In the genomic region with DNA sequence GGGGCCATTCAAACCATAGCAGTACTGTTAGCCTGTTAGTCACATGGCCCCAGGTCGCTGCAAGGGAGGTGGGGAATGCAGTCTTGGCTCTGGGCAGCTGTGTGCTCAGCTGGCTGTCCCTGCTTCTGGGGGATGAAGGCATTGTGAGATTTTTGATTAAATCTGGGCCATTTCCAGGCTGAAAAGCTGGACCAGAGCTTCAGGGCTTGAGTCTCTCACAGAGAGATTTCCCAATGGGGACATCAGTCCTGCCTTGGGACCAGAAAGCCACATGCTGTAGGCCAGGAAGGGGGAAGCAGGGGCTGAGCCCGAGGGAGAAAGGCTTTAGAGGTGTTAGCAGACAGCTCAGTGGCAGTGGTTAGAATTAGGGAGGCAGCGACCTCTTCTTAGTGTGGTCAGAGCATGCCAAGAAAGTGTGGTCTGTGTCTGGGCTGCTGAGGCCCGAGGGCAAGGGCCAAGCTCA, we compare ENCODE assay signal across 15 cellular contexts. TPM values are rescaled to one million over a fixed set of nuclear protein-coding genes. Genes with fewer than 3 reads are reported as not detected.
A peak's percentile ranks its signal among the peaks of the same experiment; 100 is the strongest.
DNase-seq lines count a peak whose midpoint lies in the region; ATAC-seq and TF ChIP-seq lines count a peak whose summit lies in the region.
"Had no signal": no experiment of that assay in that cellular context is flagged by ENCODE, and none has a peak within 500 bp of the region (broad histone marks: within the 10 kb centered on the region; RNA-seq: fewer than 3 reads in every experiment).

No MANE protein-coding gene starts in this region.

- DNase-seq in BE2C (peak; percentile 53), MM.1S (peak; percentile 25), caudate nucleus (lab: John Stamatoyannopoulos, UW) (peak in 2 of 61 donors; percentile 9 to 18), medulla oblongata (ENCODE audit: extremely low spot score) (peak; percentile 55), HPDE6-E6E7 (ENCODE audit: extremely low spot score) (no peak), A673 (ENCODE audit: low spot score) (no peak), cortex of kidney (lab: John Stamatoyannopoulos, UW) (no peak)
- DNase-seq in CD4-positive, alpha-beta T cell, result no peak
- DNase-seq: activated naive CD4-positive, alpha-beta T cell treated with anti-CD3 and anti-CD28 coated beads, Interleukin-2, amount 10 ng/mL, durations not matched to agents 7 days and 5 days; central memory CD4-positive, alpha-beta T cell; erythroblast; NCI-H526 treated with DMSO at 0.1 percent for 48 hours; SIG-M5; stimulated activated CD8-positive, alpha-beta memory T cell treated with anti-CD3 and anti-CD28 coated beads, Interleukin-4, amount 100 ng/mL, for 48 hours; transverse colon had no signal

- TF ChIP-seq CTCF in BE2C (IDR thresholded peaks at IDR 0.05; ENCODE audit: low read depth, low read length) (no peak), MM.1S (IDR thresholded peaks at IDR 0.05; ENCODE audit: low read length) (no peak), A673 (conservative IDR thresholded peaks at IDR 0.05; ENCODE audit: low read depth, low read length) (no peak)
- TF ChIP-seq CTCF in CD4-positive, alpha-beta T cell (IDR thresholded peaks at IDR 0.05), result no peak

- no peaks in the 10 kb centered on the region for H3K36me3 ChIP-seq in BE2C
- no peaks in the 10 kb centered on the region for H3K36me3 ChIP-seq in MM.1S (replicated peaks; ENCODE audit: insufficient read depth, low read length)
- no peaks in the 10 kb centered on the region for H3K36me3 ChIP-seq in A673 (ENCODE audit: insufficient read depth, low read length, poor library complexity, severe bottlenecking)
- H3K36me3 ChIP-seq: transverse colon had no signal

- ATAC-seq in CD4-positive, alpha-beta T cell (ENCODE audit: poor library complexity), result no peak

- peaks cover 15% of the 10 kb centered on the region; the same call in 1 of the 2 replicates for H3F3A ChIP-seq in MM.1S (ENCODE audit: insufficient read depth, low read length)

- no peaks in the 10 kb centered on the region for H3K27me3 Mint-ChIP-seq in CD4-positive, alpha-beta T cell

- H3K9ac ChIP-seq in MM.1S (ENCODE audit: low read length), result no peak overlapping the region

- peak overlapping the region; percentile 17; the same call in 1 of the 2 replicates for H3K27ac ChIP-seq in MM.1S (ENCODE audit: low read length)
- H3K27ac ChIP-seq in caudate nucleus (ENCODE audit: low read depth, low read length), result peak overlapping the region; percentile 22
- no peak overlapping the region for H3K27ac ChIP-seq in A673 (ENCODE audit: low read depth, low read length, poor library complexity, severe bottlenecking)
- no peak overlapping the region for H3K27ac ChIP-seq in CD4-positive, alpha-beta T cell (ENCODE audit: low read depth, low read length)
- H3K27ac ChIP-seq: transverse colon had no signal

- no peaks in the 10 kb centered on the region for H3K9me3 ChIP-seq in BE2C
- H3K9me3 ChIP-seq in MM.1S (replicated peaks; ENCODE audit: insufficient read depth, low read length), result no peaks in the 10 kb centered on the region
- H3K9me3 ChIP-seq in A673 (ENCODE audit: low read depth, low read length, poor library complexity, severe bottlenecking), result no peaks in the 10 kb centered on the region
- no peaks in the 10 kb centered on the region for H3K9me3 ChIP-seq in CD4-positive, alpha-beta T cell (ENCODE audit: control insufficient read depth, low read length)
- H3K9me3 ChIP-seq: transverse colon had no signal

- no TSS peak for BruUV-seq in A673 (replicated peaks; lab: Mats Ljungman, UMichigan)

- H3K79me2 ChIP-seq in MM.1S (ENCODE audit: low read length), result peaks cover 88% of the 10 kb centered on the region

- CTCF ChIA-PET in A673 (lab: Charles Lee), result no interaction called here
- CTCF ChIA-PET in CD4-positive, alpha-beta T cell (lab: Charles Lee), result no interaction called here

- intact Hi-C loops in A673 (cut with micrococcal nuclease; ENCODE audit: unreplicated experiment), result no loop called here
- intact Hi-C loops in CD4-positive, alpha-beta T cell (cut with DNase I, micrococcal nuclease), result no loop called here

- peaks cover 3% of the 10 kb centered on the region; the same call in 1 of the 2 replicates for H3K4me1 ChIP-seq in BE2C
- peaks cover 61% of the 10 kb centered on the region for H3K4me1 ChIP-seq in MM.1S (ENCODE audit: low read length)
- peaks cover 7% of the 10 kb centered on the region for H3K4me1 ChIP-seq in A673 (ENCODE audit: insufficient read depth, low read length, poor library complexity, severe bottlenecking)

- H3K4me3 ChIP-seq in BE2C (ENCODE audit: low read depth, low read length) (no peak overlapping the region), MM.1S (ENCODE audit: low read length) (no peak overlapping the region), A673 (ENCODE audit: low read depth, low read length, poor library complexity, severe bottlenecking) (no peak overlapping the region)
- H3K4me3 ChIP-seq: transverse colon had no signal

- no peak overlapping the region for H3K4me3 Mint-ChIP-seq in CD4-positive, alpha-beta T cell
- H3K4me3 Mint-ChIP-seq: activated naive CD4-positive, alpha-beta T cell treated with anti-CD3 and anti-CD28 coated beads, Interleukin-2, amount 10 ng/mL, durations not matched to agents 7 days and 5 days had no signal

- H3K27me3 ChIP-seq in BE2C (no peaks in the 10 kb centered on the region), MM.1S (replicated peaks; ENCODE audit: insufficient read depth, low read length) (no peaks in the 10 kb centered on the region), A673 (replicated peaks; ENCODE audit: insufficient read depth, low read depth, low read length, poor library complexity) (no peaks in the 10 kb centered on the region)
- no peaks in the 10 kb centered on the region for H3K27me3 ChIP-seq in CD4-positive, alpha-beta T cell (ENCODE audit: control insufficient read depth, insufficient read depth, low read length)
- H3K27me3 ChIP-seq: transverse colon had no signal

- POLR2A ChIA-PET in A673 (lab: Charles Lee; ENCODE audit: low non-redundant PET), result no interaction called here
- POLR2A ChIA-PET in CD4-positive, alpha-beta T cell (lab: Charles Lee), result interaction anchor here (0.6 kb wide), 1 partner anchor 25 kb away, joined by 3 read pairs; no protein-coding TSS in a partner anchor

- H3K27ac Mint-ChIP-seq in CD4-positive, alpha-beta T cell, result no peak overlapping the region
- H3K27ac Mint-ChIP-seq: activated naive CD4-positive, alpha-beta T cell treated with anti-CD3 and anti-CD28 coated beads, Interleukin-2, amount 10 ng/mL, durations not matched to agents 7 days and 5 days had no signal

- H3K9me3 Mint-ChIP-seq in CD4-positive, alpha-beta T cell, result no peaks in the 10 kb centered on the region
- H3K9me3 Mint-ChIP-seq: activated naive CD4-positive, alpha-beta T cell treated with anti-CD3 and anti-CD28 coated beads, Interleukin-2, amount 10 ng/mL, durations not matched to agents 7 days and 5 days had no signal

- no peaks in the 10 kb centered on the region for H3K4me1 Mint-ChIP-seq in CD4-positive, alpha-beta T cell (ENCODE audit: low read depth)
- H3K4me1 Mint-ChIP-seq: activated naive CD4-positive, alpha-beta T cell treated with anti-CD3 and anti-CD28 coated beads, Interleukin-2, amount 10 ng/mL, durations not matched to agents 7 days and 5 days had no signal

- H2AFZ ChIP-seq in MM.1S (ENCODE audit: low read length), result no peak overlapping the region

- no peaks in the 10 kb centered on the region for H3K36me3 Mint-ChIP-seq in CD4-positive, alpha-beta T cell (ENCODE audit: low read depth)
- H3K36me3 Mint-ChIP-seq: activated naive CD4-positive, alpha-beta T cell treated with anti-CD3 and anti-CD28 coated beads, Interleukin-2, amount 10 ng/mL, durations not matched to agents 7 days and 5 days had no signal

- H4K20me1 ChIP-seq in MM.1S (ENCODE audit: insufficient read depth, low read length), result no peaks in the 10 kb centered on the region

- no peaks in the 10 kb centered on the region for H3K9me2 ChIP-seq in MM.1S (replicated peaks; ENCODE audit: insufficient read depth, low read length)

- H3K4me2 ChIP-seq in MM.1S (ENCODE audit: low read depth, low read length), result no peak overlapping the region

RNA-seq across cellular contexts. Expression of a gene that starts 33.6 kb away (rescaled TPM):
- polyA plus RNA-seq in BE2C (2012; ENCODE audit: insufficient read depth, insufficient read length, low read depth), result 10.1 TPM
- total RNA-seq in A673 (2021), result 9.0 and 9.9 TPM in 2 replicates
- under 1 TPM; 0.36 to 0.44 TPM for total RNA-seq in CD4-positive, alpha-beta T cell

Comparison
In these comparisons a context has a peak if more than half of its experiments do, and no peak if none do; other contexts are left out.
1. DNase-seq: peak in BE2C (single experiment), MM.1S (single experiment) and medulla oblongata (single experiment); none in HPDE6-E6E7 (single experiment), A673 (single experiment), CD4-positive, alpha-beta T cell (0 of 10) and cortex of kidney (single experiment).
2. H3K27ac ChIP-seq: peak in MM.1S (single experiment) and caudate nucleus (single experiment); none in A673 (single experiment) and CD4-positive, alpha-beta T cell (single experiment).